13 cellular contexts compared by ENCODE assay signal in the genomic region with DNA sequence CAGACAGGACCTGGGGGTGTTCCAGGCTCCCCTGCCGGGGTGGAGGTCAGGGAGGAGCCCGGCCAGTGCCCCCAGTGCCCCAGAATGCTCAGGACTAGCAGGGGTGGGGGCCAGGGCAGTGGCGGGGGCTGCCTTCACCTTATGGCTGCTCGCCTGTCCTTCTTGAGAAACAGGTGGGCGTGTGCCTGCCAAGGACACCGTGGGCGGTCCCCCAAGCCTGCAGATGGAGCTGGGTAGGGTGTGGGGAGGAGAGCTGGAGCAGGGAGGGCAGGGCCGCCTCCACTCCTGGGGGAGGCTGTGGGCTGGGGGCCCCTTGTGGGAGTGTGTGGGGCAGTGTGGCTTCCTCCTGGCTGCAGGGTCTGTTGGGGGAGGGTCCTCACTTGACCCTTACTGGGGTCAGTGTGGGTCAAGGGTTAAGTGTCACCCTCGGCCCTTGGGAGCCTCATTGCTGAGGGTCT.
DNase-seq lines count a peak whose midpoint lies in the region; FAIRE-seq and TF ChIP-seq lines count a peak whose summit lies in the region.
"Had no signal": no experiment of that assay in that cellular context is flagged by ENCODE, and none has a peak within 500 bp of the region (broad histone marks: within the 10 kb centered on the region; RNA-seq: fewer than 3 reads in every experiment).

No MANE protein-coding gene starts in this region.

- no peak overlapping the region for H2BK5ac ChIP-seq in trophoblast cell (ENCODE audit: low read depth, low read length, poor library complexity)

- no peak for TF ChIP-seq POLR2A in GM12891 (IDR thresholded peaks at IDR 0.05; ENCODE audit: low read depth, low read length)

- H3K79me2 ChIP-seq in trophoblast cell (ENCODE audit: control insufficient read depth, insufficient read depth, low read length, poor library complexity) (peaks cover 19% of the 10 kb centered on the region), mammary epithelial cell (ENCODE audit: insufficient read depth, low read length) (no peaks in the 10 kb centered on the region)

- peaks cover 73% of the 10 kb centered on the region for H3K4me1 ChIP-seq in cardiac muscle cell (ENCODE audit: low read depth)
- H3K4me1 ChIP-seq in trophoblast cell (ENCODE audit: control insufficient read depth in 1 of 2, insufficient read depth in 2 of 2, low read length in 2 of 2) = peaks cover 42 to 66% of the 10 kb centered on the region in 2 experiments
- no peaks in the 10 kb centered on the region for H3K4me1 ChIP-seq in mammary epithelial cell (ENCODE audit: insufficient read depth, low read length)

- TF ChIP-seq CTCF in WERI-Rb-1 (IDR thresholded peaks at IDR 0.05; ENCODE audit: low read depth, low read length) (no peak), cardiac muscle cell (IDR thresholded peaks at IDR 0.05; ENCODE audit: low read depth, low read length) (no peak), mammary epithelial cell (conservative IDR thresholded peaks at IDR 0.05 in 1 of 2, IDR thresholded peaks at IDR 0.05 in 1 of 2; ENCODE audit: extremely low read depth in 1 of 2, insufficient read depth in 1 of 2, low read depth in 1 of 2, low read length in 2 of 2) (no peak)

- CTCF ChIA-PET in mammary epithelial cell (lab: Charles Lee; ENCODE audit: low non-redundant PET) = no interaction called here

- no peaks in the 10 kb centered on the region for H4K20me1 ChIP-seq in mammary epithelial cell (ENCODE audit: insufficient read depth, low read length)

- H3K9ac ChIP-seq in trophoblast cell (ENCODE audit: low read length) (no peak overlapping the region), mammary epithelial cell (ENCODE audit: insufficient read depth, low read length) (no peak overlapping the region)

- in situ Hi-C loops in mammary epithelial cell (cut with MboI; ENCODE audit: low sequenced_read_pairs in 2 of 2) = no loop called here

- no peak overlapping the region for H2BK120ac ChIP-seq in trophoblast cell (ENCODE audit: insufficient read depth, low read length, poor library complexity)

- H4K91ac ChIP-seq in trophoblast cell (ENCODE audit: low read depth, low read length) = peak overlapping the region; percentile 10

- intact Hi-C loops in mammary epithelial cell (cut with micrococcal nuclease) = no loop called here

- H3K4me3 ChIP-seq in WERI-Rb-1 (ENCODE audit: low read depth, low read length) (no peak overlapping the region), cardiac muscle cell (no peak overlapping the region), trophoblast cell (ENCODE audit: low read depth, low read length) (no peak overlapping the region), mammary epithelial cell (replicated peaks in 1 of 3; ENCODE audit: insufficient read depth in 1 of 3, low read depth in 2 of 3, low read length in 3 of 3) (no peak overlapping the region)

- H3K23ac ChIP-seq in trophoblast cell (ENCODE audit: low read length) = no peak overlapping the region

- H2AK5ac ChIP-seq in trophoblast cell (ENCODE audit: low read length) = no peak overlapping the region

- peak overlapping the region; percentile 13 for H2AFZ ChIP-seq in trophoblast cell (ENCODE audit: insufficient read depth, low read length, poor library complexity)
- H2AFZ ChIP-seq in mammary epithelial cell (ENCODE audit: low read depth, low read length) = no peak overlapping the region

- no peaks in the 10 kb centered on the region for H3K9me3 ChIP-seq in WERI-Rb-1 (ENCODE audit: severe bottlenecking)
- H3K9me3 ChIP-seq in cardiac muscle cell (ENCODE audit: low read depth) = no peaks in the 10 kb centered on the region
- H3K9me3 ChIP-seq in trophoblast cell (ENCODE audit: insufficient read depth, low read depth, low read length) = no peaks in the 10 kb centered on the region
- H3K9me3 ChIP-seq in mammary epithelial cell (replicated peaks; ENCODE audit: insufficient read depth, low read length) = no peaks in the 10 kb centered on the region
- H3K9me3 ChIP-seq: BE2C had no signal

- H4K12ac ChIP-seq in trophoblast cell (ENCODE audit: low read depth, low read length) = peak overlapping the region; percentile 0

- no peak overlapping the region for H4K8ac ChIP-seq in trophoblast cell (ENCODE audit: low read depth, low read length)

- H3K36me3 ChIP-seq in WERI-Rb-1 = peaks cover 21% of the 10 kb centered on the region
- peaks cover 2% of the 10 kb centered on the region for H3K36me3 ChIP-seq in cardiac muscle cell
- H3K36me3 ChIP-seq in trophoblast cell (ENCODE audit: control insufficient read depth in 1 of 2, insufficient read depth in 2 of 2, low read length in 2 of 2) = peaks cover 26 to 35% of the 10 kb centered on the region in 2 experiments
- H3K36me3 ChIP-seq in mammary epithelial cell (ENCODE audit: insufficient read depth, low read length) = peaks cover 3% of the 10 kb centered on the region

- 0 out of 2 replicates have a peak overlapping the region, but pooled peaks have one; percentile 22 for H3K27ac ChIP-seq in WERI-Rb-1
- H3K27ac ChIP-seq in cardiac muscle cell = peak overlapping the region; percentile 99
- H3K27ac ChIP-seq in trophoblast cell (ENCODE audit: low read depth, low read length) = peak overlapping the region; percentile 20
- H3K27ac ChIP-seq in mammary epithelial cell (ENCODE audit: insufficient read depth, low read depth, low read length) = no peak overlapping the region
- H3K27ac ChIP-seq: HL-60 had no signal

- FAIRE-seq in GM12891 (lab: Jason Lieb, UNC) = peak; percentile 13

- H3K27me3 ChIP-seq in WERI-Rb-1 (ENCODE audit: insufficient read depth, low read depth, severe bottlenecking) (no peaks in the 10 kb centered on the region), cardiac muscle cell (no peaks in the 10 kb centered on the region), trophoblast cell (ENCODE audit: insufficient read depth, low read length) (no peaks in the 10 kb centered on the region), mammary epithelial cell (ENCODE audit: insufficient read depth, low read length) (no peaks in the 10 kb centered on the region)
- H3K27me3 ChIP-seq: BE2C had no signal

- H3K18ac ChIP-seq in trophoblast cell (ENCODE audit: low read length) = no peak overlapping the region

- peaks cover 29% of the 10 kb centered on the region for H3K79me1 ChIP-seq in trophoblast cell (ENCODE audit: low read length)

- WGBS in trophoblast cell (ENCODE audit: extremely low coverage, insufficient coverage, insufficient read length) = no CpG with 5 or more reads among the region's 9 CpGs
- 100% methylated on average over 6 of the region's 9 CpGs for WGBS in mammary epithelial cell (ENCODE audit: low coverage, missing lambda C conversion rate)

- DNase-seq in GM12891 (ENCODE audit: insufficient read length, low spot score) (no peak), WERI-Rb-1 (peak; percentile 37), cardiac muscle cell (ENCODE audit: low read depth in 1 of 2, low spot score in 1 of 2) (peak; percentile 75 to 80), trophoblast cell (no peak), GM19240 (ENCODE audit: insufficient read length, low spot score) (no peak), NCI-H1092 treated with DMSO at 0.1 percent for 48 hours (lab: John Stamatoyannopoulos, UW) (no peak), dedifferentiated amniotic fluid mesenchymal stem cell (ENCODE audit: extremely low spot score) (no peak), mammary epithelial cell (no peak)
- DNase-seq: effector CD4-positive, alpha-beta T cell; NCI-H1436 treated with DMSO at 0.1 percent for 48 hours; T-helper 2 cell had no signal

- no peak overlapping the region for H3K4ac ChIP-seq in trophoblast cell (ENCODE audit: low read depth, low read length)

- dilution Hi-C loops in mammary epithelial cell (cut with HindIII; ENCODE audit: low sequenced_read_pairs) = no loop called here

- no TSS peak for BruUV-seq in mammary epithelial cell (replicated peaks; lab: Mats Ljungman, UMichigan)

- no peak overlapping the region for H3K14ac ChIP-seq in trophoblast cell (ENCODE audit: low read length)

- no peak overlapping the region for H2BK12ac ChIP-seq in trophoblast cell (ENCODE audit: low read length)

- no peak overlapping the region for H3K4me2 ChIP-seq in trophoblast cell (ENCODE audit: low read length)
- no peak overlapping the region for H3K4me2 ChIP-seq in mammary epithelial cell (ENCODE audit: insufficient read depth, low read depth, low read length)

TF ChIP-seq in GM12891, 5 proteins besides CTCF, POLR2A, EP300 and RAD21:
- no peak for TF ChIP-seq POLR2AphosphoS5 (IDR thresholded peaks at IDR 0.05; ENCODE audit: low read depth, low read length)
- TF ChIP-seq POU2F2 (IDR thresholded peaks at IDR 0.05; ENCODE audit: low read depth, low read length) = no peak
- no peak for TF ChIP-seq TAF1 (IDR thresholded peaks at IDR 0.05; ENCODE audit: low read depth, low read length)
- TF ChIP-seq PAX5 (IDR thresholded peaks at IDR 0.05; ENCODE audit: insufficient read depth, low read length, severe bottlenecking) = no peak
- TF ChIP-seq SPI1 (IDR thresholded peaks at IDR 0.05; ENCODE audit: low read depth, low read length) = no peak

Comparison
In these comparisons a context has a peak if more than half of its experiments do, and no peak if none do; other contexts are left out.
1. DNase-seq: peak in WERI-Rb-1 (single experiment) and cardiac muscle cell (2 of 2); none in GM12891 (single experiment), trophoblast cell (0 of 2), GM19240 (single experiment), NCI-H1092 treated with DMSO at 0.1 percent for 48 hours (single experiment), dedifferentiated amniotic fluid mesenchymal stem cell (single experiment) and mammary epithelial cell (single experiment).